Comparison of ENCODE assay signal across 17 cellular contexts in the genomic region with DNA sequence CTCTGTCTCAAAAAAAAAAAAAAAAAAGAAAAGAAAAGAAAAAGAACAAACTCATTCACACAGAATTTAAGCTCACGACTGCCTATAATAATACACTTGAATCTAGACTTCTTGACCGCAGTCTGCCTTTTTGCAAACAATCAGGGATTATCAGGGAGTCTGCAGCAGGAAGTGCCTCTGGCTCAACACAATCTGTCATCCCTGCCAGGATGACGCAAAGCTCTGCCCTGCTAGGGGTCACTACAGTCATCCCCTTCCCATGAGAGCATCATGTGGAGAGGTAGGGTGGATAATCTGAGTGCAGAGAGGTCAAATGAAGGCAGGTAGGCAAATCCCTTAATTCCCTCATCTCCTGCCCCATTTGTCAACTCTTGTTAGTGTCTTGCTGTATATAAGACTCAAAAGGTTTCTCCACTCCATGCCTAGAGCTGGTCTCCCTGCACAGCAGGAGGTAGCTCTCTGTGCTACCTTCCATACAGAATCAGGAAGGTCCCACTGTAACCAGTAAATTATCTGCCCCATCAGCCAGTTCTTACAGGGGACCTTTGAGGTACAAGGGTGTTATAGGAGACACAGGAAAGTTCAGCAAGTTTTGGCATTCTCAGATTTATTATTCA. TPM values are rescaled to one million over a fixed set of nuclear protein-coding genes. Genes with fewer than 3 reads are reported as not detected.
DNase-seq lines count a peak whose midpoint lies in the region; ATAC-seq and TF ChIP-seq lines count a peak whose summit lies in the region.
"Had no signal": no experiment of that assay in that cellular context is flagged by ENCODE, and none has a peak within 500 bp of the region (broad histone marks: within the 10 kb centered on the region; RNA-seq: fewer than 3 reads in every experiment).

No MANE protein-coding gene starts in this region.

- no peaks in the 10 kb centered on the region for H3K4me1 Mint-ChIP-seq in GM23338
- H3K4me1 Mint-ChIP-seq in naive thymus-derived CD8-positive, alpha-beta T cell, result peaks cover 0 to 5% (median under 1%) of the 10 kb centered on the region in 4 donors

- H3K9me3 ChIP-seq in SJCRH30 (replicated peaks), result no peaks in the 10 kb centered on the region
- no peaks in the 10 kb centered on the region for H3K9me3 ChIP-seq in fibroblast of lung (ENCODE audit: control insufficient read depth, insufficient read depth, low read depth, low read length)

- no peaks in the 10 kb centered on the region; the same call in 1 of the 3 replicates for H3K36me3 Mint-ChIP-seq in GM23338 (ENCODE audit: low read depth)
- H3K36me3 Mint-ChIP-seq in naive thymus-derived CD8-positive, alpha-beta T cell, result peaks cover 0 to 65% (median 2%) of the 10 kb centered on the region in 3 donors

- no peak overlapping the region for H3K4me3 Mint-ChIP-seq in GM23338
- no peak overlapping the region for H3K4me3 Mint-ChIP-seq in naive thymus-derived CD8-positive, alpha-beta T cell
- H3K4me3 Mint-ChIP-seq: activated CD4-positive, alpha-beta memory T cell treated with anti-CD3 and anti-CD28 coated beads for 36 hours; neural crest cell had no signal

- H4K20me1 ChIP-seq in GM23338 (replicated peaks; ENCODE audit: insufficient read depth), result no peaks in the 10 kb centered on the region
- no peaks in the 10 kb centered on the region for H4K20me1 ChIP-seq in fibroblast of lung (ENCODE audit: control insufficient read depth, extremely low read depth, insufficient read depth, low read length)

- POLR2A ChIA-PET in naive thymus-derived CD8-positive, alpha-beta T cell (lab: Charles Lee), result interaction anchor here (0.7 kb wide), 2 partner anchors 23 to 75 kb away, joined by 3 to 6 read pairs; partner anchors contain the start of gene PDCD7

- DNase-seq in GM23338 (ENCODE audit: low spot score) (no peak), SJCRH30 (peak; percentile 72 to 80), fibroblast of lung (ENCODE audit: low read depth in 2 of 2) (peak; percentile 47 to 74), NK-92 (lab: John Stamatoyannopoulos, UW; ENCODE audit: unreplicated experiment) (no peak), RKO (ENCODE audit: low spot score) (no peak)
- DNase-seq in naive thymus-derived CD8-positive, alpha-beta T cell, result no peak
- no peak for DNase-seq in activated CD4-positive, CD25-positive, alpha-beta regulatory T cell treated with anti-CD3 and anti-CD28 coated beads, Interleukin-2, amount 50 U/mL, for 72 hours
- DNase-seq: activated CD4-positive, alpha-beta memory T cell treated with anti-CD3 and anti-CD28 coated beads for 36 hours; activated naive CD4-positive, alpha-beta T cell treated with anti-CD3 and anti-CD28 coated beads, Interleukin-2, amount 50 U/mL, for 16 hours; COR-L47; GOT3; NCI-H1436 had no signal

- H3K27ac ChIP-seq in GM23338 (ENCODE audit: low read depth) (no peak overlapping the region), SJCRH30 (peak overlapping the region; percentile 15; the same call in 1 of the 2 replicates), fibroblast of lung (ENCODE audit: insufficient read depth, low read length) (no peak overlapping the region)

- H3K27me3 ChIP-seq in GM23338 (ENCODE audit: insufficient read depth), result no peaks in the 10 kb centered on the region
- H3K27me3 ChIP-seq in SJCRH30, result no peaks in the 10 kb centered on the region
- H3K27me3 ChIP-seq in fibroblast of lung (ENCODE audit: control insufficient read depth, insufficient read depth, low read length), result no peaks in the 10 kb centered on the region

- H3K4me1 ChIP-seq in GM23338 (ENCODE audit: insufficient read depth) (no peaks in the 10 kb centered on the region), SJCRH30 (peaks cover 26% of the 10 kb centered on the region), fibroblast of lung (ENCODE audit: control insufficient read depth, extremely low read depth, insufficient read depth, low read length) (no peaks in the 10 kb centered on the region)

- H3K4me3 ChIP-seq in GM23338 (no peak overlapping the region), SJCRH30 (no peak overlapping the region), fibroblast of lung (replicated peaks in 1 of 4; ENCODE audit: control extremely low read depth in 1 of 4, insufficient read depth in 1 of 4, low read depth in 3 of 4, low read length in 4 of 4) (no peak overlapping the region)

- H2AFZ ChIP-seq in GM23338 (no peak overlapping the region), fibroblast of lung (ENCODE audit: low read length) (no peak overlapping the region)

- no peaks in the 10 kb centered on the region for H3K27me3 Mint-ChIP-seq in GM23338 (ENCODE audit: insufficient read depth, low read depth, poor library complexity)
- H3K27me3 Mint-ChIP-seq in naive thymus-derived CD8-positive, alpha-beta T cell, result no peaks in the 10 kb centered on the region
- H3K27me3 Mint-ChIP-seq: activated CD4-positive, alpha-beta memory T cell treated with anti-CD3 and anti-CD28 coated beads for 36 hours had no signal

- no peaks in the 10 kb centered on the region for H3K79me2 ChIP-seq in GM23338 (replicated peaks; ENCODE audit: insufficient read depth)
- H3K79me2 ChIP-seq in fibroblast of lung (ENCODE audit: control insufficient read depth, insufficient read depth, low read length), result no peaks in the 10 kb centered on the region

- no peak overlapping the region for H3K27ac Mint-ChIP-seq in GM23338
- peak overlapping the region in 6 of 10 donors; percentile 3 to 67 (median 26) for H3K27ac Mint-ChIP-seq in naive thymus-derived CD8-positive, alpha-beta T cell
- H3K27ac Mint-ChIP-seq: activated CD4-positive, alpha-beta memory T cell treated with anti-CD3 and anti-CD28 coated beads for 36 hours had no signal

- H3K9me3 Mint-ChIP-seq in GM23338, result no peaks in the 10 kb centered on the region
- no peaks in the 10 kb centered on the region for H3K9me3 Mint-ChIP-seq in naive thymus-derived CD8-positive, alpha-beta T cell
- H3K9me3 Mint-ChIP-seq: activated CD4-positive, alpha-beta memory T cell treated with anti-CD3 and anti-CD28 coated beads for 36 hours; neural crest cell had no signal

- ATAC-seq in GM23338 (peak; percentile 56), GM18858 (IDR thresholded peaks at IDR 0.05; ENCODE audit: unreplicated experiment) (no peak)
- no peak for ATAC-seq in naive thymus-derived CD8-positive, alpha-beta T cell

- H3K4me2 ChIP-seq in GM23338 (no peak overlapping the region), fibroblast of lung (ENCODE audit: extremely low read depth, insufficient read depth, low read length) (no peak overlapping the region)

- TF ChIP-seq CTCF in GM23338 (conservative IDR thresholded peaks at IDR 0.05; ENCODE audit: low read depth in 2 of 2) (peak in 1 of 2 experiments; percentile 34; a peak in 1 of 4 replicates), fibroblast of lung (conservative IDR thresholded peaks at IDR 0.05 in 1 of 2, IDR thresholded peaks at IDR 0.05 in 1 of 2; ENCODE audit: low read depth in 1 of 2, low read length in 2 of 2) (no peak)

- H3K9ac ChIP-seq in fibroblast of lung (ENCODE audit: insufficient read depth, low read length), result no peak overlapping the region

- 0 out of 2 replicates have a peak, but pooled peaks cover 3% of the 10 kb centered on the region for H3F3A ChIP-seq in GM23338 (replicated peaks; ENCODE audit: low read depth)

- H3K36me3 ChIP-seq in GM23338 (ENCODE audit: insufficient read depth) (no peaks in the 10 kb centered on the region), SJCRH30 (no peaks in the 10 kb centered on the region; the same call in 1 of the 2 replicates), fibroblast of lung (ENCODE audit: control insufficient read depth, insufficient read depth, low read length) (peaks cover 2% of the 10 kb centered on the region)

- H3K9me2 ChIP-seq in GM23338 (ENCODE audit: insufficient read depth), result no peaks in the 10 kb centered on the region

RNA-seq across cellular contexts. Expression of gene UBAP1L, which starts 4.2 kb away (rescaled TPM):
- total RNA-seq in GM23338 (2014; rRNA removed; shearing (Covaris generic)), result 1.4 and 1.5 TPM in 2 replicates
- polyA plus RNA-seq in GM23338 (2016; fragmentation: Nextera tagmentation; extraction: Ambion mirVana), result 0.47 and 0.53 TPM in 2 replicates
- total RNA-seq in SJCRH30 (2014; rRNA removed; shearing (Covaris generic)), result 0.59 and 0.73 TPM in 2 replicates
- total RNA-seq in fibroblast of lung, result 0.99 and 1.0 TPM in 2 replicates
- 0.18 and 0.33 TPM in 2 replicates for polyA plus RNA-seq in fibroblast of lung
- 0.13 and 0.30 TPM in 2 replicates for polyA plus RNA-seq in fibroblast of lung (2012)
- 0.75 and 0.85 TPM in 2 replicates for polyA minus RNA-seq in fibroblast of lung (ENCODE audit: low replicate concordance)
- total RNA-seq in naive thymus-derived CD8-positive, alpha-beta T cell, result 10 to 100 TPM; 14.2 to 16.6 TPM
- under 1 TPM in 1 of 3 donors, not detected in 2; 0.20 TPM for polyA plus RNA-seq in naive thymus-derived CD8-positive, alpha-beta T cell

RNA-seq across cellular contexts. Expression of gene PDCD7, which starts 22.8 kb away (rescaled TPM):
- 16.5 and 21.2 TPM in 2 replicates for total RNA-seq in GM23338 (2014; rRNA removed; shearing (Covaris generic))
- polyA plus RNA-seq in GM23338 (2016; fragmentation: Nextera tagmentation; extraction: Ambion mirVana), result 16.8 and 18.9 TPM in 2 replicates
- 22.8 and 25.4 TPM in 2 replicates for total RNA-seq in SJCRH30 (2014; rRNA removed; shearing (Covaris generic))
- total RNA-seq in fibroblast of lung, result 17.0 and 18.5 TPM in 2 replicates
- 21.7 and 23.0 TPM in 2 replicates for polyA plus RNA-seq in fibroblast of lung
- polyA plus RNA-seq in fibroblast of lung (2012), result 12.8 and 15.6 TPM in 2 replicates
- polyA minus RNA-seq in fibroblast of lung (ENCODE audit: low replicate concordance), result 3.2 and 22.8 TPM in 2 replicates
- total RNA-seq in naive thymus-derived CD8-positive, alpha-beta T cell, result 10 to 100 TPM; 37.0 to 44.1 TPM
- polyA plus RNA-seq in naive thymus-derived CD8-positive, alpha-beta T cell, result 10 to 100 TPM; 13.1 to 19.4 (median 15.8) TPM

RNA-seq across cellular contexts. Expression of gene KBTBD13, which starts 34.2 kb away (rescaled TPM):
- not detected in 2 replicates for total RNA-seq in GM23338 (2014; rRNA removed; shearing (Covaris generic))
- polyA plus RNA-seq in GM23338 (2016; fragmentation: Nextera tagmentation; extraction: Ambion mirVana) (0.09 TPM in 1 of 2 replicates, not detected in the other), fibroblast of lung (0.02 TPM in 1 of 2 replicates, not detected in the other)
- 0.08 and 0.15 TPM in 2 replicates for total RNA-seq in SJCRH30 (2014; rRNA removed; shearing (Covaris generic))
- total RNA-seq in fibroblast of lung, result not detected in 2 replicates
- polyA plus RNA-seq in fibroblast of lung (2012), result not detected in 2 replicates
- polyA minus RNA-seq in fibroblast of lung (ENCODE audit: low replicate concordance), result not detected in 2 replicates
- total RNA-seq in naive thymus-derived CD8-positive, alpha-beta T cell, result not detected
- polyA plus RNA-seq in naive thymus-derived CD8-positive, alpha-beta T cell, result not detected
- total RNA-seq: activated CD4-positive, alpha-beta memory T cell treated with anti-CD3 and anti-CD28 coated beads for 36 hours; cerebellum; kidney epithelial cell; neural crest cell; T-helper 1 cell treated with Interleukin-12 subunit alpha and Interleukin-12 subunit beta and Interleukin-4 antibody, amounts not matched to agents 30 ng/mL and 1 ng/mL, for 36 hours had no signal

RNA-seq across cellular contexts. Expression of gene RASL12, which starts 43.0 kb away (rescaled TPM):
- 20.1 and 27.7 TPM in 2 replicates for total RNA-seq in GM23338 (2014; rRNA removed; shearing (Covaris generic))
- polyA plus RNA-seq in GM23338 (2016; fragmentation: Nextera tagmentation; extraction: Ambion mirVana) (4.5 and 5.4 TPM in 2 replicates), fibroblast of lung (9.1 and 16.9 TPM in 2 replicates)
- total RNA-seq in SJCRH30 (2014; rRNA removed; shearing (Covaris generic)), result 0.08 TPM in 1 of 2 replicates, not detected in the other
- 49.3 and 50.5 TPM in 2 replicates for total RNA-seq in fibroblast of lung
- polyA plus RNA-seq in fibroblast of lung (2012), result 11.0 and 20.3 TPM in 2 replicates
- 22.5 and 40.8 TPM in 2 replicates for polyA minus RNA-seq in fibroblast of lung (ENCODE audit: low replicate concordance)
- total RNA-seq in naive thymus-derived CD8-positive, alpha-beta T cell, result not detected
- polyA plus RNA-seq in naive thymus-derived CD8-positive, alpha-beta T cell, result not detected
- total RNA-seq: activated CD4-positive, alpha-beta memory T cell treated with anti-CD3 and anti-CD28 coated beads for 36 hours; T-helper 1 cell treated with Interleukin-12 subunit alpha and Interleukin-12 subunit beta and Interleukin-4 antibody, amounts not matched to agents 30 ng/mL and 1 ng/mL, for 36 hours had no signal

Comparison
In these comparisons a context has a peak if more than half of its experiments do, and no peak if none do; other contexts are left out.
1. DNase-seq: peak in SJCRH30 (2 of 2) and fibroblast of lung (2 of 2); none in GM23338 (single experiment), naive thymus-derived CD8-positive, alpha-beta T cell (0 of 10), NK-92 (single experiment), activated CD4-positive, CD25-positive, alpha-beta regulatory T cell treated with anti-CD3 and anti-CD28 coated beads, Interleukin-2, amount 50 U/mL, for 72 hours (single experiment) and RKO (single experiment).